Comparison of ENCODE assay signal across 9 cellular contexts in genomic region chrX:70456256-70456655, GRCh38. TPM values are rescaled to one million over a fixed set of nuclear protein-coding genes. Genes with fewer than 3 reads are reported as not detected.
DNase-seq lines count a peak whose midpoint lies in the region; FAIRE-seq and TF ChIP-seq lines count a peak whose summit lies in the region.
"Had no signal": no experiment of that assay in that cellular context is flagged by ENCODE, and none has a peak within 500 bp of the region (broad histone marks: within the 10 kb centered on the region; RNA-seq: fewer than 3 reads in every experiment).

No MANE protein-coding gene starts in this region.

- H3K4me1 ChIP-seq in HUES48 (ENCODE audit: control insufficient read depth, insufficient read depth, low read length) (peaks cover 15% of the 10 kb centered on the region; the same call in 1 of the 2 replicates), mammary epithelial cell (ENCODE audit: insufficient read depth, low read length) (peaks cover 12% of the 10 kb centered on the region), neural progenitor cell (no peaks in the 10 kb centered on the region), adrenal gland (replicated peaks in 1 of 2) (no peaks in the 10 kb centered on the region)

- peaks cover 3% of the 10 kb centered on the region for H3F3A ChIP-seq in neural progenitor cell (ENCODE audit: low read depth)

- TF ChIP-seq CTCF in GM13977 (IDR thresholded peaks at IDR 0.05; ENCODE audit: extremely low read depth, insufficient read depth, missing control alignments) (no peak), mammary epithelial cell (conservative IDR thresholded peaks at IDR 0.05 in 1 of 2, IDR thresholded peaks at IDR 0.05 in 1 of 2; ENCODE audit: extremely low read depth in 1 of 2, insufficient read depth in 1 of 2, low read depth in 1 of 2, low read length in 2 of 2) (no peak), neural progenitor cell (IDR thresholded peaks at IDR 0.05) (no peak), D721Med (IDR thresholded peaks at IDR 0.05; ENCODE audit: insufficient read depth, missing control alignments) (no peak), adrenal gland (IDR thresholded peaks at IDR 0.05) (no peak)

- in situ Hi-C loops in GM13977 (cut with MboI; ENCODE audit: low pct_unique_long_range_greater_than_20kb, low sequenced_read_pairs, unreplicated experiment) (no loop called here), mammary epithelial cell (cut with MboI; ENCODE audit: low sequenced_read_pairs in 2 of 2) (loop anchor here (25.0 kb wide), 1 partner anchor 206 kb away; no protein-coding TSS in a partner anchor)

- peaks cover 4% of the 10 kb centered on the region for H3K27me3 Mint-ChIP-seq in neural progenitor cell (ENCODE audit: insufficient read depth, low read depth)

- WGBS in mammary epithelial cell (ENCODE audit: low coverage, missing lambda C conversion rate): 25% methylated on average over 2 of the region's 2 CpGs
- WGBS in adrenal gland, 4 donors: 51 to 77% (median 61%) methylated on average over 2 of the region's 2 CpGs

- dilution Hi-C loops in mammary epithelial cell (cut with HindIII; ENCODE audit: low sequenced_read_pairs): no loop called here

- H3K9me3 Mint-ChIP-seq in neural progenitor cell: peaks cover 9% of the 10 kb centered on the region

- CTCF ChIA-PET in mammary epithelial cell (lab: Charles Lee; ENCODE audit: low non-redundant PET): no interaction called here

- BruUV-seq in mammary epithelial cell (replicated peaks; lab: Mats Ljungman, UMichigan): no TSS peak

- intact Hi-C loops in mammary epithelial cell (cut with micrococcal nuclease): loop anchor here (10.0 kb wide), 1 partner anchor 719 kb away; no protein-coding TSS in a partner anchor
- intact Hi-C loops in adrenal gland (cut with DNase I): no loop called here

- H2AFZ ChIP-seq in mammary epithelial cell (ENCODE audit: low read depth, low read length): no peak overlapping the region
- H2AFZ ChIP-seq in neural progenitor cell (replicated peaks): no peak overlapping the region

- H3K4me3 Mint-ChIP-seq in neural progenitor cell: peak overlapping the region; percentile 85

- H3K36me3 Mint-ChIP-seq in neural progenitor cell: peaks cover 21% of the 10 kb centered on the region

- H3K4me3 ChIP-seq in HUES48 (ENCODE audit: low read depth, low read length) (peak overlapping the region; percentile 77), mammary epithelial cell (replicated peaks in 1 of 3; ENCODE audit: insufficient read depth in 1 of 3, low read depth in 2 of 3, low read length in 3 of 3) (peak overlapping the region in 1 of 3 experiments; percentile 63), neural progenitor cell (peak overlapping the region; percentile 85), adrenal gland (no peak overlapping the region)

- no peak for FAIRE-seq in D721Med (lab: Jason Lieb, UNC)

- TF ChIP-seq POLR2A in adrenal gland (IDR thresholded peaks at IDR 0.05): no peak

- no peaks in the 10 kb centered on the region for H3K27me3 ChIP-seq in HUES48 (ENCODE audit: control insufficient read depth, insufficient read depth, low read length)
- no peaks in the 10 kb centered on the region for H3K27me3 ChIP-seq in mammary epithelial cell (ENCODE audit: insufficient read depth, low read length)
- H3K27me3 ChIP-seq in neural progenitor cell: no peaks in the 10 kb centered on the region
- H3K27me3 ChIP-seq in adrenal gland: peaks cover 8% of the 10 kb centered on the region

- H3K4me2 ChIP-seq in mammary epithelial cell (ENCODE audit: insufficient read depth, low read depth, low read length) (peak overlapping the region; percentile 91), neural progenitor cell (peak overlapping the region; percentile 81)

- H3K4me1 Mint-ChIP-seq in neural progenitor cell: peaks cover 27% of the 10 kb centered on the region

- H3K36me3 ChIP-seq in HUES48 (ENCODE audit: control insufficient read depth, insufficient read depth, low read length) (peaks cover 17% of the 10 kb centered on the region), mammary epithelial cell (ENCODE audit: insufficient read depth, low read length) (no peaks in the 10 kb centered on the region), neural progenitor cell (peaks cover 9% of the 10 kb centered on the region), adrenal gland (replicated peaks in 1 of 2) (no peaks in the 10 kb centered on the region)

- DNase-seq in GM13977 (ENCODE audit: low spot score) (peak; percentile 19), mammary epithelial cell (no peak), neural progenitor cell (ENCODE audit: low spot score) (no peak), D721Med (ENCODE audit: insufficient read length, low spot score) (no peak), NCI-H774 (lab: John Stamatoyannopoulos, UW) (no peak), adrenal gland (no peak)
- no peak for DNase-seq in central memory CD4-positive, alpha-beta T cell
- DNase-seq: hippocampal formation had no signal

- H3K79me2 ChIP-seq in mammary epithelial cell (ENCODE audit: insufficient read depth, low read length) (peaks cover 7% of the 10 kb centered on the region), neural progenitor cell (ENCODE audit: low read depth) (peaks cover 64% of the 10 kb centered on the region)

- H3K27ac Mint-ChIP-seq in neural progenitor cell: no peak overlapping the region

- H3K9me3 ChIP-seq in HUES48 (ENCODE audit: control insufficient read depth, insufficient read depth, low read length) (peaks cover 20% of the 10 kb centered on the region), mammary epithelial cell (replicated peaks; ENCODE audit: insufficient read depth, low read length) (peaks cover 3% of the 10 kb centered on the region), neural progenitor cell (ENCODE audit: low read depth) (no peaks in the 10 kb centered on the region), adrenal gland (replicated peaks in 1 of 3) (no peaks in the 10 kb centered on the region)

- H3K9ac ChIP-seq in HUES48 (ENCODE audit: low read depth, low read length) (peak overlapping the region; percentile 78), mammary epithelial cell (ENCODE audit: insufficient read depth, low read length) (no peak overlapping the region), neural progenitor cell (peak overlapping the region; percentile 60)

- H3K27ac ChIP-seq in HUES48 (ENCODE audit: low read depth, low read length) (peak overlapping the region; percentile 92), mammary epithelial cell (ENCODE audit: insufficient read depth, low read depth, low read length) (no peak overlapping the region), neural progenitor cell (no peak overlapping the region), adrenal gland (no peak overlapping the region)

- no peaks in the 10 kb centered on the region for H4K20me1 ChIP-seq in mammary epithelial cell (ENCODE audit: insufficient read depth, low read length)
- H4K20me1 ChIP-seq in neural progenitor cell (ENCODE audit: low read depth): peaks cover 49% of the 10 kb centered on the region

RNA-seq across cellular contexts. Expression of gene DLG3, which starts 11.6 kb away (rescaled TPM):
- total RNA-seq in mammary epithelial cell: 10 to 100 TPM; 12.3 to 18.2 TPM
- 11.1 TPM for polyA plus RNA-seq in mammary epithelial cell
- polyA minus RNA-seq in mammary epithelial cell: 7.8 TPM
- total RNA-seq in neural progenitor cell (ENCODE audit: low replicate concordance): 68.0 and 90.5 TPM in 2 replicates
- 10 to 100 TPM in 4 of 8 donors, 1 to 10 TPM in 4; 6.0 to 33.7 (median 9.7) TPM for total RNA-seq in adrenal gland
- 1 to 10 TPM; 5.5 to 8.8 (median 5.6) TPM for polyA plus RNA-seq in adrenal gland

RNA-seq across cellular contexts. Expression of gene GDPD2, which starts 33.1 kb away (rescaled TPM):
- total RNA-seq in mammary epithelial cell (under 1 TPM; 0.17 to 0.45 TPM), neural progenitor cell (ENCODE audit: low replicate concordance) (1.3 and 3.7 TPM in 2 replicates), adrenal gland (not detected)
- polyA plus RNA-seq in mammary epithelial cell (0.14 TPM), adrenal gland (under 1 TPM in 1 of 3 donors, not detected in 2; 0.05 TPM)
- polyA minus RNA-seq in mammary epithelial cell: not detected

Comparison
In these comparisons a context has a peak if more than half of its experiments do, and no peak if none do; other contexts are left out.
1. H3K4me3 ChIP-seq: peak in HUES48 (single experiment) and neural progenitor cell (single experiment); none in adrenal gland (0 of 4).